Comparison of ENCODE assay signal across 1 cellular context in genomic region chr1:27111771-27112573, GRCh38.
TF ChIP-seq lines count a peak whose summit lies in the region.

No MANE protein-coding gene starts in this region.

TF ChIP-seq in GM12878, 131 proteins besides CTCF, POLR2A, EP300 and RAD21 (continued from another document and continues in another):
- TF ChIP-seq SKIL (IDR thresholded peaks at IDR 0.05; ENCODE audit: low read depth, poor library complexity, severe bottlenecking) (no peak), ZBTB40 (IDR thresholded peaks at IDR 0.05; ENCODE audit: borderline replicate concordance) (no peak), CHD4 (IDR thresholded peaks at IDR 0.05) (no peak), CEBPZ (IDR thresholded peaks at IDR 0.05; ENCODE audit: low read depth, low read length) (no peak), SUZ12 (IDR thresholded peaks at IDR 0.05; ENCODE audit: unreplicated experiment) (no peak), CREM (IDR thresholded peaks at IDR 0.05; ENCODE audit: low read depth) (peak; percentile 17; the same call in 1 of the 2 replicates), IKZF2 (IDR thresholded peaks at IDR 0.05) (peak; percentile 46 to 69; a peak in 3 of 4 replicates), ZNF274 (IDR thresholded peaks at IDR 0.05; ENCODE audit: insufficient read depth, insufficient read length) (no peak), ATF2 (IDR thresholded peaks at IDR 0.05; ENCODE audit: low read length) (no peak), ZNF687 (IDR thresholded peaks at IDR 0.05) (peak; percentile 74), PKNOX1 (IDR thresholded peaks at IDR 0.05) (no peak), MEF2B (IDR thresholded peaks at IDR 0.05; ENCODE audit: partially characterized antibody, poor library complexity, severe bottlenecking) (no peak), KAT2A (conservative IDR thresholded peaks at IDR 0.05; ENCODE audit: control insufficient read depth, low read depth, low read length) (no peak), RUNX3 (IDR thresholded peaks at IDR 0.05; ENCODE audit: low read length) (peak; percentile 67), RCOR1 (conservative IDR thresholded peaks at IDR 0.05; ENCODE audit: low read depth, low read length) (no peak), MXI1 (IDR thresholded peaks at IDR 0.05; ENCODE audit: low read depth, low read length) (no peak), JUNB (IDR thresholded peaks at IDR 0.05) (no peak), TAF1 (IDR thresholded peaks at IDR 0.05; ENCODE audit: borderline replicate concordance, low read depth, low read length) (peak; percentile 34; the same call in 1 of the 2 replicates), SP1 (IDR thresholded peaks at IDR 0.05; ENCODE audit: low read depth, low read length) (peak; percentile 48), ZNF217 (IDR thresholded peaks at IDR 0.05) (no peak), SRF (IDR thresholded peaks at IDR 0.05; ENCODE audit: low read depth in 2 of 2, low read length in 2 of 2) (no peak), NFIC (IDR thresholded peaks at IDR 0.05; ENCODE audit: low read depth, low read length) (no peak), CBX3 (IDR thresholded peaks at IDR 0.05; ENCODE audit: borderline replicate concordance, low read depth) (no peak), SMAD1 (IDR thresholded peaks at IDR 0.05; ENCODE audit: low read depth, partially characterized antibody) (no peak), NBN (IDR thresholded peaks at IDR 0.05) (no peak), CREB1 (IDR thresholded peaks at IDR 0.05; ENCODE audit: low read depth) (no peak), SPI1 (IDR thresholded peaks at IDR 0.05; ENCODE audit: borderline replicate concordance, insufficient read depth, low read depth, low read length) (peak; percentile 37; the same call in 1 of the 2 replicates)
- TF ChIP-seq, protein P1, sequence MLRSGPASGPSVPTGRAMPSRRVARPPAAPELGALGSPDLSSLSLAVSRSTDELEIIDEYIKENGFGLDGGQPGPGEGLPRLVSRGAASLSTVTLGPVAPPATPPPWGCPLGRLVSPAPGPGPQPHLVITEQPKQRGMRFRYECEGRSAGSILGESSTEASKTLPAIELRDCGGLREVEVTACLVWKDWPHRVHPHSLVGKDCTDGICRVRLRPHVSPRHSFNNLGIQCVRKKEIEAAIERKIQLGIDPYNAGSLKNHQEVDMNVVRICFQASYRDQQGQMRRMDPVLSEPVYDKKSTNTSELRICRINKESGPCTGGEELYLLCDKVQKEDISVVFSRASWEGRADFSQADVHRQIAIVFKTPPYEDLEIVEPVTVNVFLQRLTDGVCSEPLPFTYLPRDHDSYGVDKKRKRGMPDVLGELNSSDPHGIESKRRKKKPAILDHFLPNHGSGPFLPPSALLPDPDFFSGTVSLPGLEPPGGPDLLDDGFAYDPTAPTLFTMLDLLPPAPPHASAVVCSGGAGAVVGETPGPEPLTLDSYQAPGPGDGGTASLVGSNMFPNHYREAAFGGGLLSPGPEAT (IDR thresholded peaks at IDR 0.05; ENCODE audit: low read depth), result peak; percentile 45; the same call in 1 of the 2 replicates
- TF ChIP-seq, protein P2, sequence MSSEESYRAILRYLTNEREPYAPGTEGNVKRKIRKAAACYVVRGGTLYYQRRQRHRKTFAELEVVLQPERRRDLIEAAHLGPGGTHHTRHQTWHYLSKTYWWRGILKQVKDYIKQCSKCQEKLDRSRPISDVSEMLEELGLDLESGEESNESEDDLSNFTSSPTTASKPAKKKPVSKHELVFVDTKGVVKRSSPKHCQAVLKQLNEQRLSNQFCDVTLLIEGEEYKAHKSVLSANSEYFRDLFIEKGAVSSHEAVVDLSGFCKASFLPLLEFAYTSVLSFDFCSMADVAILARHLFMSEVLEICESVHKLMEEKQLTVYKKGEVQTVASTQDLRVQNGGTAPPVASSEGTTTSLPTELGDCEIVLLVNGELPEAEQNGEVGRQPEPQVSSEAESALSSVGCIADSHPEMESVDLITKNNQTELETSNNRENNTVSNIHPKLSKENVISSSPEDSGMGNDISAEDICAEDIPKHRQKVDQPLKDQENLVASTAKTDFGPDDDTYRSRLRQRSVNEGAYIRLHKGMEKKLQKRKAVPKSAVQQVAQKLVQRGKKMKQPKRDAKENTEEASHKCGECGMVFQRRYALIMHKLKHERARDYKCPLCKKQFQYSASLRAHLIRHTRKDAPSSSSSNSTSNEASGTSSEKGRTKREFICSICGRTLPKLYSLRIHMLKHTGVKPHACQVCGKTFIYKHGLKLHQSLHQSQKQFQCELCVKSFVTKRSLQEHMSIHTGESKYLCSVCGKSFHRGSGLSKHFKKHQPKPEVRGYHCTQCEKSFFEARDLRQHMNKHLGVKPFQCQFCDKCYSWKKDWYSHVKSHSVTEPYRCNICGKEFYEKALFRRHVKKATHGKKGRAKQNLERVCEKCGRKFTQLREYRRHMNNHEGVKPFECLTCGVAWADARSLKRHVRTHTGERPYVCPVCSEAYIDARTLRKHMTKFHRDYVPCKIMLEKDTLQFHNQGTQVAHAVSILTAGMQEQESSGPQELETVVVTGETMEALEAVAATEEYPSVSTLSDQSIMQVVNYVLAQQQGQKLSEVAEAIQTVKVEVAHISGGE (CRISPR knock-in tag; IDR thresholded peaks at IDR 0.05), result no peak
- TF ChIP-seq, protein P3, sequence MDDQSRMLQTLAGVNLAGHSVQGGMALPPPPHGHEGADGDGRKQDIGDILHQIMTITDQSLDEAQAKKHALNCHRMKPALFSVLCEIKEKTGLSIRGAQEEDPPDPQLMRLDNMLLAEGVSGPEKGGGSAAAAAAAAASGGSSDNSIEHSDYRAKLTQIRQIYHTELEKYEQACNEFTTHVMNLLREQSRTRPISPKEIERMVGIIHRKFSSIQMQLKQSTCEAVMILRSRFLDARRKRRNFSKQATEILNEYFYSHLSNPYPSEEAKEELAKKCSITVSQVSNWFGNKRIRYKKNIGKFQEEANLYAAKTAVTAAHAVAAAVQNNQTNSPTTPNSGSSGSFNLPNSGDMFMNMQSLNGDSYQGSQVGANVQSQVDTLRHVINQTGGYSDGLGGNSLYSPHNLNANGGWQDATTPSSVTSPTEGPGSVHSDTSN (IDR thresholded peaks at IDR 0.05; ENCODE audit: insufficient replicate concordance, low read depth, low read length), result no peak
